In the genomic region with DNA sequence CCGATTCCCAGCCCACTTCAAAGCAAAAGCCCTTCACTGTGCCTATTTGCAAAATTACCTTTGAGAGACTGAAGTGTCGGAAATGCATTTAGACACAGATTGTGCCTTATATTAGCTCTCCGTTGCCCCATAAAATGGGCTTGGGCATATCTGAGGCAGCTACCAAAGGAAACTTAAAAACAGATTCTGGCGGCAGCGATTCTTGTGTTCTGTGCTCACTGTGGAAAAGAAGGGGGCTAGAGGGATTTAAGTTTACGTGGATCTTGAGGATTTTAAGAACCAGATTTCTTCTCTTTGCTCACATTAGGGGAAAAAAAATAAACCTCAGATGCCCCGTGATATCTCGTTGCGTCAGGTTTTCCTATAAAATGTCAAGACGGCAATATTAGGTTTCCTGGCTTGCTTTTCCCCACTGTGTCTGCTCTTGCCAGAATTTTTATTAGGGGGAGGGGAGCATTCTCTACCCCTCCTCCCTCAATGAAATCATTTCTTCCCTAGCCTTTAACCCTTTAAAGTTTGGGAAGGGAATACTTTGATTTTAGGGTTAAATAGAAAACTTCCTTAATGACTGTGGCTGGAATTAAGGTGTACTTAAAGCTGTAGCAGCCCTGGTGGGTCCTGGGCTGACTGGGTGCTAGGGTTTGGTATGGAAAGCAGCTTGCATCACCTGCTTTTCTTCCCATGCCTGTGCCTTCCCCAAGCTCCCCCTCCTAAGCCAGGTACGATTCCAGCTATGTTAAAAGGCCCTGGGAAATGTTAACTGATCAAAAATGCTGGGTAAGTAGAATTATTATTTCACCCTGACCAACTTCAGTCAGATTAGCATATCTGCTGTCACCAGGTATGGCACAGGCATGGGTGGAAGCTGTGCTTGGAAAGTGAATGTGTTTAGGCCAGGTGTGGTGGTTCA, we compare ENCODE assay signal across 11 cellular contexts.
A peak's percentile ranks its signal among the peaks of the same experiment; 100 is the strongest.
DNase-seq lines count a peak whose midpoint lies in the region; ATAC-seq and TF ChIP-seq lines count a peak whose summit lies in the region.
"Had no signal": no experiment of that assay in that cellular context is flagged by ENCODE, and none has a peak within 500 bp of the region (broad histone marks: within the 10 kb centered on the region; RNA-seq: fewer than 3 reads in every experiment).

No MANE protein-coding gene starts in this region.

- TF ChIP-seq CTCF in VCaP (conservative IDR thresholded peaks at IDR 0.05), result no peak

- H3K4me3 ChIP-seq in HUES48 (ENCODE audit: low read depth, low read length), result no peak overlapping the region
- H3K4me3 ChIP-seq in skeletal muscle tissue (ENCODE audit: low read length in 3 of 3), result peak overlapping the region in 2 of 3 donors; percentile 24 to 27

- H3K27me3 ChIP-seq in HUES48 (ENCODE audit: control insufficient read depth, insufficient read depth, low read length) (no peaks in the 10 kb centered on the region), skeletal muscle tissue (ENCODE audit: control insufficient read depth in 3 of 3, insufficient read depth in 3 of 3, low read length in 3 of 3) (no peaks in the 10 kb centered on the region)

- H3K9ac ChIP-seq in HUES48 (ENCODE audit: low read depth, low read length) (no peak overlapping the region), skeletal muscle tissue (ENCODE audit: low read depth in 1 of 3, low read length in 3 of 3) (peak overlapping the region; percentile 35 to 68 (median 47))

- H3K27ac ChIP-seq in HUES48 (ENCODE audit: low read depth, low read length) (peak overlapping the region; percentile 44), VCaP (peak overlapping the region; percentile 74), skeletal muscle tissue (ENCODE audit: low read depth, low read length) (peak overlapping the region; percentile 65)

- H3K4me1 ChIP-seq in HUES48 (ENCODE audit: control insufficient read depth, insufficient read depth, low read length), result peaks cover 60% of the 10 kb centered on the region
- H3K4me1 ChIP-seq in skeletal muscle tissue (ENCODE audit: control insufficient read depth in 3 of 3, insufficient read depth in 3 of 3, low read length in 3 of 3), result peaks cover 80 to 88% (median 83%) of the 10 kb centered on the region in 3 donors

- H3K9me3 ChIP-seq in HUES48 (ENCODE audit: control insufficient read depth, insufficient read depth, low read length) (no peaks in the 10 kb centered on the region), skeletal muscle tissue (ENCODE audit: control insufficient read depth in 3 of 3, low read length in 3 of 3) (no peaks in the 10 kb centered on the region)

- H3K36me3 ChIP-seq in HUES48 (ENCODE audit: control insufficient read depth, insufficient read depth, low read length) (no peaks in the 10 kb centered on the region), skeletal muscle tissue (ENCODE audit: control insufficient read depth in 3 of 3, insufficient read depth in 3 of 3, low read length in 3 of 3) (no peaks in the 10 kb centered on the region)

- DNase-seq in iris pigment epithelial cell (ENCODE audit: low read depth), result peak; percentile 61
- no peak for DNase-seq in islet precursor cell
- DNase-seq in SW480 (ENCODE audit: low spot score), result no peak
- DNase-seq: GDM1, MM.1S had no signal

- ATAC-seq in GM18861 (IDR thresholded peaks at IDR 0.05; ENCODE audit: unreplicated experiment) (no peak), GM21423 (IDR thresholded peaks at IDR 0.05; ENCODE audit: unreplicated experiment) (no peak)
- ATAC-seq: left lobe of liver had no signal
